ENCODE assay signal across 15 cellular contexts in the genomic region with DNA sequence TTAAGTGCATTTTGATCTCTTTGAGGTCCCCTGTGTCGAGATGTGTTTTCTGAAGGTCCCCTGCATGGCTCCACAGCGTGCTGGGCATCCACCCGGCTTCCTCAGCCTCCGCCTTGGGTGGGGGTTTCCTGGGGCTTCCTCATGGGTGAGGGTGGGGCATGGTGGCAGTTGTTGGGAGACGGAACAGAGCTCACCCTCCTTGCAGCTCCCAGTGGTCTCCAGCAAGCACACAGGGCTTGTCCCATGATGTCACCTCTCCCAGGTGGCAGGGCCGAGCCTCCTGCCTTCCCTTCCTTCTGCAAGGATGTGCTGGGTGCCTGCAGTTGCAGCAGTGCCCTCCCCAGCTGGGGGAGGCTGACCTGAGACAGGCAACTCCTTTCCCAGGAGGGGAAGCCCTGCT. TPM values are rescaled to one million over a fixed set of nuclear protein-coding genes. Genes with fewer than 3 reads are reported as not detected.
"Had no signal": no experiment of that assay in that cellular context is flagged by ENCODE, and none has a peak within 500 bp of the region (broad histone marks: within the 10 kb centered on the region; RNA-seq: fewer than 3 reads in every experiment).

No MANE protein-coding gene starts in this region.

RNA-seq across cellular contexts. Expression of a gene that starts 13.4 kb away (rescaled TPM):
- total RNA-seq: cerebellum, dermis microvascular lymphatic vessel endothelial cell, endodermal cell, esophagus mucosa, gastrocnemius medialis, glomerular endothelial cell, heart right ventricle, kidney epithelial cell, left cardiac atrium, left lung, left ventricle myocardium superior, lower lobe of right lung, lung microvascular endothelial cell, mononuclear cell, mucosa of gallbladder had no signal
- polyA plus RNA-seq: heart right ventricle had no signal
